Comparison of ENCODE assay signal across 1 cellular context in genomic region chr12:51528852-51529545, GRCh38.
TF ChIP-seq lines count a peak whose summit lies in the region.

No MANE protein-coding gene starts in this region.

TF ChIP-seq in GM23338, 12 proteins besides CTCF, POLR2A, EP300 and RAD21 (continued from another document):
- TF ChIP-seq, protein P1, sequence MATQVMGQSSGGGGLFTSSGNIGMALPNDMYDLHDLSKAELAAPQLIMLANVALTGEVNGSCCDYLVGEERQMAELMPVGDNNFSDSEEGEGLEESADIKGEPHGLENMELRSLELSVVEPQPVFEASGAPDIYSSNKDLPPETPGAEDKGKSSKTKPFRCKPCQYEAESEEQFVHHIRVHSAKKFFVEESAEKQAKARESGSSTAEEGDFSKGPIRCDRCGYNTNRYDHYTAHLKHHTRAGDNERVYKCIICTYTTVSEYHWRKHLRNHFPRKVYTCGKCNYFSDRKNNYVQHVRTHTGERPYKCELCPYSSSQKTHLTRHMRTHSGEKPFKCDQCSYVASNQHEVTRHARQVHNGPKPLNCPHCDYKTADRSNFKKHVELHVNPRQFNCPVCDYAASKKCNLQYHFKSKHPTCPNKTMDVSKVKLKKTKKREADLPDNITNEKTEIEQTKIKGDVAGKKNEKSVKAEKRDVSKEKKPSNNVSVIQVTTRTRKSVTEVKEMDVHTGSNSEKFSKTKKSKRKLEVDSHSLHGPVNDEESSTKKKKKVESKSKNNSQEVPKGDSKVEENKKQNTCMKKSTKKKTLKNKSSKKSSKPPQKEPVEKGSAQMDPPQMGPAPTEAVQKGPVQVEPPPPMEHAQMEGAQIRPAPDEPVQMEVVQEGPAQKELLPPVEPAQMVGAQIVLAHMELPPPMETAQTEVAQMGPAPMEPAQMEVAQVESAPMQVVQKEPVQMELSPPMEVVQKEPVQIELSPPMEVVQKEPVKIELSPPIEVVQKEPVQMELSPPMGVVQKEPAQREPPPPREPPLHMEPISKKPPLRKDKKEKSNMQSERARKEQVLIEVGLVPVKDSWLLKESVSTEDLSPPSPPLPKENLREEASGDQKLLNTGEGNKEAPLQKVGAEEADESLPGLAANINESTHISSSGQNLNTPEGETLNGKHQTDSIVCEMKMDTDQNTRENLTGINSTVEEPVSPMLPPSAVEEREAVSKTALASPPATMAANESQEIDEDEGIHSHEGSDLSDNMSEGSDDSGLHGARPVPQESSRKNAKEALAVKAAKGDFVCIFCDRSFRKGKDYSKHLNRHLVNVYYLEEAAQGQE (IDR thresholded peaks at IDR 0.05; ENCODE audit: unreplicated experiment) = no peak
- TF ChIP-seq JUNB (IDR thresholded peaks at IDR 0.05; ENCODE audit: unreplicated experiment) (no peak), CREB1 (CRISPR knock-in tag; IDR thresholded peaks at IDR 0.05; ENCODE audit: low read depth) (no peak), ZNF462 (CRISPR knock-in tag; IDR thresholded peaks at IDR 0.05) (no peak), NANOG (IDR thresholded peaks at IDR 0.05; ENCODE audit: borderline replicate concordance) (no peak)
